20 cellular contexts compared by ENCODE assay signal in genomic region chr14:88914956-88915355, GRCh38.
"Had no signal": no experiment of that assay in that cellular context is flagged by ENCODE, and none has a peak within 500 bp of the region (broad histone marks: within the 10 kb centered on the region; RNA-seq: fewer than 3 reads in every experiment).

No MANE protein-coding gene starts in this region.

- DNase-seq: KBM-7; MV-4-11; NCI-H1048; NCI-H1436; NCI-H1694; NCI-H187 treated with DMSO at 0.1 percent for 48 hours; NCI-H2029 treated with DMSO at 0.1 percent for 48 hours; NCI-H2171 treated with DMSO at 0.1 percent for 48 hours; NCI-H345; NCI-H446 treated with DMSO at 0.1 percent for 48 hours; NCI-H510A treated with DMSO at 0.1 percent for 48 hours; NCI-H69; NCI-H82; NK-92 treated with Interleukin-12 subunit alpha and Interleukin-12 subunit beta, amount 100 ng/mL, for 24 hours; PC-3; SHP77; SK-N-SH; SW 1271; T-cell had no signal

- H3K9me3 Mint-ChIP-seq: T-cell had no signal

- H3K4me3 Mint-ChIP-seq: T-cell had no signal

- H3K36me3 Mint-ChIP-seq: T-cell had no signal

- H3K27ac Mint-ChIP-seq: T-cell had no signal

- H3K4me1 Mint-ChIP-seq: T-cell had no signal

- ATAC-seq: Panc1, PC-3, T-cell had no signal
